In the genomic region with DNA sequence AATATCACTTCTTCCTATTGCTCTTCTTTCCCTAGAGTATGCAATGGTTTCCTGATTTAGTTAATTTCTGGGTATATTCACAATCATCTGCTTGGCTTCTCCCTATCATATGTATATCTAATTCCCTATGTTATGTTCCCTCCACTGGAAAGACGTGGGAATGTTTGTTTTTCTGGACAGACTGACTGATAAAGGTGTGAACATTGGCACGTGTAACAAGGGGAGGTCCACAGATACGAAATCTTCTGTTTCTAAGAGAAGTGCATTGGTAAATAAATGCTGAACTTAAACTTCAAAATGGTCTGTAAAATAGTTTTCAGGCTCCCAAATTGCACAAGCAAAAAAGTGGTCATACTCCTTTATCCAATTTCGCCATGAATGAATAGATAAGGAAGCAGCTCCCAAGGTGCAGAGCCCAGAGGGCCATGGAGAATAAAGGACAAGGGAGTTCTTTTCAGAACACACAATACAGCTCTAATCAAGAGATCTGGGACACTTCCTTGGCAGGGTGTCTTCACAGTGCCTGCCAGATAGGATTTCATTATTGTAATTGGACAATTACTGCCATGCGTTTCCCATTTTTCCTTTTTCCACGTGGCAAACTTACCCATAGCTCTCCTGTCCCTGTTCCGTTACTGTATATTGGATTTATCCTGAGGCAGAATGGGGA, we compare ENCODE assay signal across 14 cellular contexts.
DNase-seq lines count a peak whose midpoint lies in the region; ATAC-seq and TF ChIP-seq lines count a peak whose summit lies in the region.
"Had no signal": no experiment of that assay in that cellular context is flagged by ENCODE, and none has a peak within 500 bp of the region (broad histone marks: within the 10 kb centered on the region; RNA-seq: fewer than 3 reads in every experiment).

No MANE protein-coding gene starts in this region.

- WGBS in neuronal stem cell (ENCODE audit: extremely low coverage in 2 of 2, insufficient read length in 2 of 2, insufficient replicate concordance in 1 of 2), 2 donors = no CpG with 5 or more reads among the region's 7 CpGs

- no peak overlapping the region for H4K8ac ChIP-seq in neuronal stem cell (ENCODE audit: low read depth, low read length)

- H2AK5ac ChIP-seq in neuronal stem cell (ENCODE audit: low read depth, low read length) = no peak overlapping the region

- no peak overlapping the region for H3K4ac ChIP-seq in neuronal stem cell (ENCODE audit: low read length)

- POLR2A ChIA-PET in A673 (lab: Charles Lee; ENCODE audit: low non-redundant PET) = no interaction called here

- H3K27me3 ChIP-seq in A673 (replicated peaks; ENCODE audit: insufficient read depth, low read depth, low read length, poor library complexity) (no peaks in the 10 kb centered on the region), GM23338 (ENCODE audit: insufficient read depth) (no peaks in the 10 kb centered on the region), neuronal stem cell (ENCODE audit: control insufficient read depth in 3 of 3, insufficient read depth in 3 of 3, low read depth in 1 of 3, low read length in 3 of 3) (no peaks in the 10 kb centered on the region)

- no peak overlapping the region for H2BK120ac ChIP-seq in neuronal stem cell (ENCODE audit: low read depth, low read length)

- H3K4me3 Mint-ChIP-seq in GM23338 = no peak overlapping the region
- H3K4me3 Mint-ChIP-seq in activated CD8-positive, alpha-beta memory T cell treated with anti-CD3 and anti-CD28 coated beads, Interleukin-2, amount 10 ng/mL, durations not matched to agents 7 days and 5 days = no peak overlapping the region
- H3K4me3 Mint-ChIP-seq: B cell; CD4-positive, alpha-beta T cell had no signal

- H2BK15ac ChIP-seq in neuronal stem cell (ENCODE audit: low read length) = no peak overlapping the region

- no peaks in the 10 kb centered on the region for H3K9me2 ChIP-seq in GM23338 (ENCODE audit: insufficient read depth)

- H2AFZ ChIP-seq in GM23338 = no peak overlapping the region
- H2AFZ ChIP-seq in neuronal stem cell (ENCODE audit: low read length) = no peak overlapping the region
- H2AFZ ChIP-seq: GM23248 had no signal

- DNase-seq in A673 (ENCODE audit: low spot score) = peak; percentile 60
- DNase-seq in GM23338 (ENCODE audit: low spot score) = no peak
- peak; percentile 19 for DNase-seq in SK-MEL-5 (ENCODE audit: low read depth, low spot score)
- DNase-seq in neuronal stem cell (ENCODE audit: low spot score) = peak; percentile 4
- no peak for DNase-seq in DMS 273 (lab: John Stamatoyannopoulos, UW; ENCODE audit: unreplicated experiment)
- DNase-seq in activated CD8-positive, alpha-beta memory T cell treated with anti-CD3 and anti-CD28 coated beads, Interleukin-2, amount 10 ng/mL, durations not matched to agents 7 days and 5 days = no peak
- DNase-seq in NOMO-1 treated with dmso at 0.1 percent for 144 hours (lab: John Stamatoyannopoulos, UW; ENCODE audit: unreplicated experiment) = no peak
- DNase-seq: Caco-2; CD4-positive, alpha-beta T cell; DMS53; GM23248; H7 had no signal

- H2BK12ac ChIP-seq in neuronal stem cell (ENCODE audit: low read length) = no peak overlapping the region

- ATAC-seq in GM23338 = 0 out of 3 replicates have a peak, but pooled peaks have one; percentile 26
- no peak for ATAC-seq in activated CD8-positive, alpha-beta memory T cell treated with anti-CD3 and anti-CD28 coated beads, Interleukin-2, amount 10 ng/mL, durations not matched to agents 7 days and 5 days

- intact Hi-C loops in A673 (cut with micrococcal nuclease; ENCODE audit: unreplicated experiment) = loop anchor here (10.0 kb wide), 2 partner anchors 598 to 808 kb away; no protein-coding TSS in a partner anchor

- in situ Hi-C loops in SK-MEL-5 (cut with HindIII; ENCODE audit: low pct_unique_long_range_greater_than_20kb, low sequenced_read_pairs) = no loop called here

- H3K27ac Mint-ChIP-seq in GM23338 = no peak overlapping the region
- no peak overlapping the region for H3K27ac Mint-ChIP-seq in activated CD8-positive, alpha-beta memory T cell treated with anti-CD3 and anti-CD28 coated beads, Interleukin-2, amount 10 ng/mL, durations not matched to agents 7 days and 5 days
- H3K27ac Mint-ChIP-seq: B cell; CD4-positive, alpha-beta T cell had no signal

- no peak for TF ChIP-seq CTCF in A673 (conservative IDR thresholded peaks at IDR 0.05; ENCODE audit: low read depth, low read length)
- TF ChIP-seq CTCF in GM23338 (conservative IDR thresholded peaks at IDR 0.05; ENCODE audit: low read depth in 2 of 2) = no peak

- H4K20me1 ChIP-seq in GM23338 (replicated peaks; ENCODE audit: insufficient read depth) = no peaks in the 10 kb centered on the region

- H2BK5ac ChIP-seq in neuronal stem cell (ENCODE audit: low read length) = no peak overlapping the region

- H3K27me3 Mint-ChIP-seq in GM23338 (ENCODE audit: insufficient read depth, low read depth, poor library complexity) = peaks cover 1% of the 10 kb centered on the region
- H3K27me3 Mint-ChIP-seq in activated CD8-positive, alpha-beta memory T cell treated with anti-CD3 and anti-CD28 coated beads, Interleukin-2, amount 10 ng/mL, durations not matched to agents 7 days and 5 days = no peaks in the 10 kb centered on the region
- H3K27me3 Mint-ChIP-seq: CD4-positive, alpha-beta T cell had no signal

- no peak overlapping the region for H4K91ac ChIP-seq in neuronal stem cell (ENCODE audit: low read depth, low read length, poor library complexity)

- H3K36me3 ChIP-seq in A673 (ENCODE audit: insufficient read depth, low read length, poor library complexity, severe bottlenecking) (no peaks in the 10 kb centered on the region), GM23338 (ENCODE audit: insufficient read depth) (no peaks in the 10 kb centered on the region), neuronal stem cell (replicated peaks in 1 of 2; ENCODE audit: control insufficient read depth in 2 of 2, insufficient read depth in 2 of 2, low read length in 2 of 2) (no peaks in the 10 kb centered on the region)

- H3K14ac ChIP-seq in neuronal stem cell (ENCODE audit: low read length) = no peak overlapping the region

- H3K36me3 Mint-ChIP-seq in GM23338 (ENCODE audit: low read depth) = no peaks in the 10 kb centered on the region
- no peaks in the 10 kb centered on the region for H3K36me3 Mint-ChIP-seq in activated CD8-positive, alpha-beta memory T cell treated with anti-CD3 and anti-CD28 coated beads, Interleukin-2, amount 10 ng/mL, durations not matched to agents 7 days and 5 days

- CTCF ChIA-PET in A673 (lab: Charles Lee) = no interaction called here
- CTCF ChIA-PET in activated CD8-positive, alpha-beta memory T cell treated with anti-CD3 and anti-CD28 coated beads, Interleukin-2, amount 10 ng/mL, durations not matched to agents 7 days and 5 days (lab: Charles Lee) = interaction anchor here (1.7 kb wide), 1 partner anchor 24 kb away, joined by 3 read pairs; no protein-coding TSS in a partner anchor

- BruUV-seq in A673 (replicated peaks; lab: Mats Ljungman, UMichigan) = no TSS peak

- H3K9me3 ChIP-seq in A673 (ENCODE audit: low read depth, low read length, poor library complexity, severe bottlenecking) (no peaks in the 10 kb centered on the region), neuronal stem cell (replicated peaks in 1 of 2; ENCODE audit: control insufficient read depth in 2 of 2, insufficient read depth in 1 of 2, low read depth in 1 of 2, low read length in 2 of 2) (no peaks in the 10 kb centered on the region)
- H3K9me3 ChIP-seq: Caco-2 had no signal

- H3F3A ChIP-seq in GM23338 (replicated peaks; ENCODE audit: low read depth) = no peaks in the 10 kb centered on the region

- H3K79me1 ChIP-seq in neuronal stem cell (ENCODE audit: low read depth, low read length) = no peaks in the 10 kb centered on the region

- H3K4me2 ChIP-seq in GM23338 (no peak overlapping the region), neuronal stem cell (ENCODE audit: insufficient read depth, low read length, poor library complexity, severe bottlenecking) (no peak overlapping the region)

- H3K9ac ChIP-seq in neuronal stem cell (ENCODE audit: low read depth, low read length, poor library complexity) = no peak overlapping the region
- H3K9ac ChIP-seq: GM23248 had no signal

- no peaks in the 10 kb centered on the region for H3K79me2 ChIP-seq in GM23338 (replicated peaks; ENCODE audit: insufficient read depth)

- H3K27ac ChIP-seq in A673 (ENCODE audit: low read depth, low read length, poor library complexity, severe bottlenecking) = no peak overlapping the region
- no peak overlapping the region for H3K27ac ChIP-seq in GM23338 (ENCODE audit: low read depth)
- no peak overlapping the region for H3K27ac ChIP-seq in neuronal stem cell (replicated peaks; ENCODE audit: low read length)
- H3K27ac ChIP-seq: GM23248, HL-60 had no signal

- no peak overlapping the region for H3K4me3 ChIP-seq in A673 (ENCODE audit: low read depth, low read length, poor library complexity, severe bottlenecking)
- no peak overlapping the region for H3K4me3 ChIP-seq in GM23338
- no peak overlapping the region for H3K4me3 ChIP-seq in neuronal stem cell (ENCODE audit: low read length in 2 of 2)
- H3K4me3 ChIP-seq: GM23248 had no signal

- H3K4me1 ChIP-seq in A673 (ENCODE audit: insufficient read depth, low read length, poor library complexity, severe bottlenecking) (peaks cover 24% of the 10 kb centered on the region), GM23338 (ENCODE audit: insufficient read depth) (no peaks in the 10 kb centered on the region), neuronal stem cell (ENCODE audit: control insufficient read depth in 2 of 2, insufficient read depth in 1 of 2, low read depth in 1 of 2, low read length in 2 of 2) (peaks cover 3 to 9% of the 10 kb centered on the region in 2 donors)
- H3K4me1 ChIP-seq: Caco-2 had no signal

- H3K9me3 Mint-ChIP-seq in GM23338 = no peaks in the 10 kb centered on the region
- no peaks in the 10 kb centered on the region for H3K9me3 Mint-ChIP-seq in activated CD8-positive, alpha-beta memory T cell treated with anti-CD3 and anti-CD28 coated beads, Interleukin-2, amount 10 ng/mL, durations not matched to agents 7 days and 5 days (ENCODE audit: low read depth)

- H3K4me1 Mint-ChIP-seq in GM23338 = peaks cover 10% of the 10 kb centered on the region; the same call in 2 of the 3 replicates
- H3K4me1 Mint-ChIP-seq in activated CD8-positive, alpha-beta memory T cell treated with anti-CD3 and anti-CD28 coated beads, Interleukin-2, amount 10 ng/mL, durations not matched to agents 7 days and 5 days = no peaks in the 10 kb centered on the region
- H3K4me1 Mint-ChIP-seq: B cell had no signal

- H3K23ac ChIP-seq in neuronal stem cell (ENCODE audit: low read depth, low read length, poor library complexity) = no peak overlapping the region

- H3K18ac ChIP-seq in neuronal stem cell (ENCODE audit: low read length) = no peak overlapping the region

TF ChIP-seq in GM23338, 12 proteins besides CTCF, POLR2A, EP300 and RAD21:
- no peak for TF ChIP-seq JUNB (IDR thresholded peaks at IDR 0.05; ENCODE audit: unreplicated experiment)
- TF ChIP-seq EZH2 (IDR thresholded peaks at IDR 0.05; ENCODE audit: low read depth, unreplicated experiment) = no peak
- no peak for TF ChIP-seq EZH2phosphoT487 (IDR thresholded peaks at IDR 0.05; ENCODE audit: unreplicated experiment)
- no peak for TF ChIP-seq POLR2AphosphoS5 (IDR thresholded peaks at IDR 0.05; ENCODE audit: low read depth)
- TF ChIP-seq STAT1 (IDR thresholded peaks at IDR 0.05; ENCODE audit: unreplicated experiment) = no peak
- TF ChIP-seq ZNF114 (CRISPR knock-in tag; IDR thresholded peaks at IDR 0.05) = no peak
- no peak for TF ChIP-seq NANOG (IDR thresholded peaks at IDR 0.05; ENCODE audit: borderline replicate concordance)

Comparison
In these comparisons a context has a peak if more than half of its experiments do, and no peak if none do; other contexts are left out.
1. DNase-seq: peak in A673 (single experiment), SK-MEL-5 (single experiment) and neuronal stem cell (single experiment); none in GM23338 (single experiment), DMS 273 (single experiment), activated CD8-positive, alpha-beta memory T cell treated with anti-CD3 and anti-CD28 coated beads, Interleukin-2, amount 10 ng/mL, durations not matched to agents 7 days and 5 days (single experiment) and NOMO-1 treated with dmso at 0.1 percent for 144 hours (single experiment).